In genomic region chr16:10923650-10924214, GRCh38 we compare ENCODE assay signal across 15 cellular contexts. TPM values are rescaled to one million over a fixed set of nuclear protein-coding genes. Genes with fewer than 3 reads are reported as not detected.
A peak's percentile ranks its signal among the peaks of the same experiment; 100 is the strongest.
DNase-seq lines count a peak whose midpoint lies in the region; ATAC-seq and TF ChIP-seq lines count a peak whose summit lies in the region.
"Had no signal": no experiment of that assay in that cellular context is flagged by ENCODE, and none has a peak within 500 bp of the region (broad histone marks: within the 10 kb centered on the region; RNA-seq: fewer than 3 reads in every experiment).

No MANE protein-coding gene starts in this region.

- H3K36me3 ChIP-seq in right lobe of liver: peaks cover 0 to 13% (median 0%) of the 10 kb centered on the region in 4 donors
- H3K36me3 ChIP-seq in spleen: peaks cover 6 to 100% (median 67%) of the 10 kb centered on the region in 6 donors
- peaks cover 5 to 22% of the 10 kb centered on the region in 2 experiments for H3K36me3 ChIP-seq in SK-N-SH (replicated peaks in 1 of 2; ENCODE audit: control insufficient read depth in 1 of 2, insufficient read depth in 2 of 2, low read length in 1 of 2)

- no peak for TF ChIP-seq RAD21 in SK-N-SH (IDR thresholded peaks at IDR 0.05; ENCODE audit: low read length)

- peak; percentile 15 for TF ChIP-seq POLR2A in right lobe of liver (IDR thresholded peaks at IDR 0.05)
- no peak for TF ChIP-seq POLR2A in spleen (IDR thresholded peaks at IDR 0.05)

- intact Hi-C loops in Calu3 (cut with micrococcal nuclease; ENCODE audit: unreplicated experiment): no loop called here
- intact Hi-C loops in right lobe of liver (cut with DNase I): loop anchor here in 1 of 2 donors (5.0 kb wide), 1 partner anchor 186 kb away; no protein-coding TSS in a partner anchor
- intact Hi-C loops in spleen (cut with DNase I; ENCODE audit: low total_unique reads): no loop called here
- intact Hi-C loops in activated CD4-positive, alpha-beta memory T cell treated with anti-CD3 and anti-CD28 coated beads for 36 hours (cut with micrococcal nuclease): no loop called here

- no TSS peak for BruUV-seq in Calu3 (replicated peaks; lab: Mats Ljungman, UMichigan)

- no peaks in the 10 kb centered on the region for H3K9me2 ChIP-seq in SK-N-SH

- no peaks in the 10 kb centered on the region for H3K4me1 Mint-ChIP-seq in Calu3 (ENCODE audit: low read depth, unreplicated experiment)
- peaks cover 2% of the 10 kb centered on the region for H3K4me1 Mint-ChIP-seq in activated CD4-positive, alpha-beta memory T cell treated with anti-CD3 and anti-CD28 coated beads for 36 hours (ENCODE audit: low read depth)

- CTCF ChIA-PET in Calu3 (lab: Charles Lee) (no interaction called here), SK-N-SH (lab: Yijun Ruan, JAX) (no interaction called here)
- CTCF ChIA-PET in activated CD4-positive, alpha-beta memory T cell treated with anti-CD3 and anti-CD28 coated beads for 36 hours (lab: Charles Lee): interaction anchor here (1.1 kb wide), 1 partner anchor 13 kb away, joined by 3 read pairs; no protein-coding TSS in a partner anchor

- 19% methylated on average over 7 of the region's 14 CpGs for WGBS in right lobe of liver (ENCODE audit: insufficient coverage, low coverage, low lambda C conversion rate, missing lambda C conversion rate)
- 62 to 83% (median 77%) methylated on average over 13 to 14 of the region's 14 CpGs for WGBS in spleen, 5 donors
- 90% methylated on average over 7 of the region's 14 CpGs for WGBS in SK-N-SH (ENCODE audit: low lambda C conversion rate)

- H3K4me1 ChIP-seq in right lobe of liver: peaks cover 0 to 73% (median 35%) of the 10 kb centered on the region in 4 donors
- H3K4me1 ChIP-seq in spleen: peaks cover 5 to 53% (median 25%) of the 10 kb centered on the region in 6 donors
- peaks cover 0 to 7% of the 10 kb centered on the region in 2 experiments; a peak in 1 of 4 replicates for H3K4me1 ChIP-seq in SK-N-SH (ENCODE audit: control insufficient read depth in 1 of 2, insufficient read depth in 2 of 2, low read depth in 1 of 2, low read length in 1 of 2)

- H3K4me2 ChIP-seq in SK-N-SH: no peak overlapping the region
- H3K4me2 ChIP-seq: smooth muscle cell had no signal

- peak; percentile 70 to 84 (median 80) for ATAC-seq in right lobe of liver

- peak overlapping the region; percentile 83 to 89 for H3K27ac ChIP-seq in coronary artery
- H3K27ac ChIP-seq in right lobe of liver: peak overlapping the region; percentile 40 to 79 (median 61)
- H3K27ac ChIP-seq in spleen: peak overlapping the region in 5 of 8 donors; percentile 8 to 76 (median 23)
- H3K27ac ChIP-seq in SK-N-SH (ENCODE audit: low read depth in 2 of 2, low read length in 1 of 2): no peak overlapping the region

- peaks cover 5% of the 10 kb centered on the region for H3F3A ChIP-seq in SK-N-SH (replicated peaks; ENCODE audit: insufficient read depth)

- H3K4me3 ChIP-seq in coronary artery: no peak overlapping the region
- H3K4me3 ChIP-seq in right lobe of liver: peak overlapping the region in 1 of 3 donors; percentile 10
- no peak overlapping the region for H3K4me3 ChIP-seq in spleen
- H3K4me3 ChIP-seq in SK-N-SH (ENCODE audit: low read depth in 2 of 2, low read length in 1 of 2): no peak overlapping the region
- H3K4me3 ChIP-seq: smooth muscle cell had no signal

- H3K9ac ChIP-seq in SK-N-SH: no peak overlapping the region

- DNase-seq in Calu3 (no peak), coronary artery (ENCODE audit: low spot score) (peak; percentile 89), right lobe of liver (peak; percentile 91 to 98 (median 95)), spleen (peak; percentile 79), KG1 (lab: John Stamatoyannopoulos, UW) (no peak), SK-N-SH (no peak), SKM-1 (lab: John Stamatoyannopoulos, UW; ENCODE audit: unreplicated experiment) (no peak)
- DNase-seq in activated CD4-positive, alpha-beta memory T cell treated with anti-CD3 and anti-CD28 coated beads for 36 hours: no peak
- DNase-seq: activated CD4-positive, CD25-positive, alpha-beta regulatory T cell treated with anti-CD3 and anti-CD28 coated beads, Interleukin-2, amount 50 U/mL, for 72 hours; activated T-cell treated with anti-CD3 and anti-CD28 coated beads, Interleukin-2, amount 50 U/mL, for 48 hours; EL; HFFc6; NCI-H1436 had no signal

- H3K36me3 Mint-ChIP-seq in Calu3 (ENCODE audit: insufficient read depth, unreplicated experiment): peaks cover 26% of the 10 kb centered on the region
- peaks cover 28% of the 10 kb centered on the region for H3K36me3 Mint-ChIP-seq in activated CD4-positive, alpha-beta memory T cell treated with anti-CD3 and anti-CD28 coated beads for 36 hours

- H2AFZ ChIP-seq in SK-N-SH (ENCODE audit: low read depth): no peak overlapping the region

- H3K27me3 ChIP-seq in right lobe of liver (no peaks in the 10 kb centered on the region), spleen (replicated peaks in 1 of 7) (no peaks in the 10 kb centered on the region), SK-N-SH (ENCODE audit: insufficient read depth) (no peaks in the 10 kb centered on the region)

- TF ChIP-seq CTCF in Calu3 (IDR thresholded peaks at IDR 0.05; ENCODE audit: unreplicated experiment) (no peak), coronary artery (IDR thresholded peaks at IDR 0.05) (no peak), right lobe of liver (IDR thresholded peaks at IDR 0.05) (no peak), spleen (IDR thresholded peaks at IDR 0.05 in 8 of 11, conservative IDR thresholded peaks at IDR 0.05 in 3 of 11) (no peak), SK-N-SH (IDR thresholded peaks at IDR 0.05) (no peak)

- POLR2A ChIA-PET in SK-N-SH (lab: Yijun Ruan, JAX): no interaction called here
- POLR2A ChIA-PET in activated CD4-positive, alpha-beta memory T cell treated with anti-CD3 and anti-CD28 coated beads for 36 hours (lab: Charles Lee): no interaction called here

- no peaks in the 10 kb centered on the region for H4K20me1 ChIP-seq in SK-N-SH (ENCODE audit: insufficient read depth)

- H3K79me2 ChIP-seq in SK-N-SH (ENCODE audit: insufficient read depth): no peaks in the 10 kb centered on the region

- no peaks in the 10 kb centered on the region for H3K9me3 Mint-ChIP-seq in Calu3 (ENCODE audit: low read depth, unreplicated experiment)
- H3K9me3 Mint-ChIP-seq in activated CD4-positive, alpha-beta memory T cell treated with anti-CD3 and anti-CD28 coated beads for 36 hours: no peaks in the 10 kb centered on the region
- H3K9me3 Mint-ChIP-seq: HFFc6 had no signal

- H3K4me3 Mint-ChIP-seq in Calu3 (ENCODE audit: low read depth, unreplicated experiment): no peak overlapping the region
- H3K4me3 Mint-ChIP-seq in activated CD4-positive, alpha-beta memory T cell treated with anti-CD3 and anti-CD28 coated beads for 36 hours: no peak overlapping the region
- H3K4me3 Mint-ChIP-seq: HFFc6 had no signal

- no peak for TF ChIP-seq EP300 in SK-N-SH (IDR thresholded peaks at IDR 0.05; ENCODE audit: borderline replicate concordance in 1 of 2, low read depth in 1 of 2, low read length in 1 of 2)

- H3K27me3 Mint-ChIP-seq in Calu3 (ENCODE audit: unreplicated experiment): no peaks in the 10 kb centered on the region
- no peaks in the 10 kb centered on the region for H3K27me3 Mint-ChIP-seq in activated CD4-positive, alpha-beta memory T cell treated with anti-CD3 and anti-CD28 coated beads for 36 hours

- H3K27ac Mint-ChIP-seq in Calu3 (ENCODE audit: unreplicated experiment): peak overlapping the region; percentile 7
- H3K27ac Mint-ChIP-seq in activated CD4-positive, alpha-beta memory T cell treated with anti-CD3 and anti-CD28 coated beads for 36 hours: no peak overlapping the region
- H3K27ac Mint-ChIP-seq: HFFc6 had no signal

- H3K9me3 ChIP-seq in right lobe of liver (no peaks in the 10 kb centered on the region), spleen (no peaks in the 10 kb centered on the region), SK-N-SH (no peaks in the 10 kb centered on the region)

RNA-seq across cellular contexts. Expression of gene DEXI, which starts 18.5 kb away (rescaled TPM):
- 32.3 and 40.3 TPM in 2 replicates for total RNA-seq in Calu3 (2022)
- 10 to 100 TPM; 35.8 to 93.8 (median 54.1) TPM for total RNA-seq in right lobe of liver
- 10 to 100 TPM; 25.4 to 81.5 (median 36.8) TPM for total RNA-seq in spleen
- 10 to 100 TPM; 14.9 to 29.0 (median 21.5) TPM for polyA plus RNA-seq in spleen
- polyA plus RNA-seq in SK-N-SH (2012; rRNA removed): 48.2 and 55.5 TPM in 2 replicates
- polyA plus RNA-seq in SK-N-SH (2012; cell fraction: cytosol; rRNA removed): 37.8 and 49.5 TPM in 2 replicates
- 27.7 and 34.0 TPM in 2 replicates for polyA plus RNA-seq in SK-N-SH (2012; cell fraction: nucleus; rRNA removed)
- 10 to 100 TPM; 35.1 to 38.2 TPM for total RNA-seq in activated CD4-positive, alpha-beta memory T cell treated with anti-CD3 and anti-CD28 coated beads for 36 hours

RNA-seq across cellular contexts. Expression of gene CLEC16A, which starts 20.6 kb away (rescaled TPM):
- 33.0 and 37.5 TPM in 2 replicates for total RNA-seq in Calu3 (2022)
- total RNA-seq in right lobe of liver: 10 to 100 TPM; 15.2 to 25.9 (median 19.8) TPM
- total RNA-seq in spleen: 10 to 100 TPM; 32.1 to 54.6 (median 43.8) TPM
- polyA plus RNA-seq in spleen: 10 to 100 TPM in 1 of 3 donors, 1 to 10 TPM in 2; 7.3 to 15.9 (median 8.2) TPM
- polyA plus RNA-seq in SK-N-SH (2012; rRNA removed): 9.2 and 13.7 TPM in 2 replicates
- 9.3 and 12.0 TPM in 2 replicates for polyA plus RNA-seq in SK-N-SH (2012; cell fraction: cytosol; rRNA removed)
- 22.7 and 22.9 TPM in 2 replicates for polyA plus RNA-seq in SK-N-SH (2012; cell fraction: nucleus; rRNA removed)
- 10 to 100 TPM; 25.5 to 26.7 TPM for total RNA-seq in activated CD4-positive, alpha-beta memory T cell treated with anti-CD3 and anti-CD28 coated beads for 36 hours

RNA-seq across cellular contexts. Expression of gene CIITA, which starts 46.7 kb away (rescaled TPM):
- total RNA-seq in Calu3 (2022): 16.3 and 22.4 TPM in 2 replicates
- total RNA-seq in right lobe of liver: 1 to 10 TPM in 5 of 6 experiments, under 1 TPM in 1; 0.95 to 6.4 (median 3.3) TPM
- total RNA-seq in spleen: 100 to 1,000 TPM in 6 of 7 donors, 10 to 100 TPM in 1; 88.0 to 179 (median 143) TPM
- polyA plus RNA-seq in spleen: 10 to 100 TPM; 67.0 to 93.6 (median 81.8) TPM
- polyA plus RNA-seq in SK-N-SH (2012; rRNA removed): 0.15 and 0.23 TPM in 2 replicates
- 0.09 and 0.19 TPM in 2 replicates for polyA plus RNA-seq in SK-N-SH (2012; cell fraction: cytosol; rRNA removed)
- 0.68 and 1.0 TPM in 2 replicates for polyA plus RNA-seq in SK-N-SH (2012; cell fraction: nucleus; rRNA removed)
- total RNA-seq in activated CD4-positive, alpha-beta memory T cell treated with anti-CD3 and anti-CD28 coated beads for 36 hours: 1 to 10 TPM; 1.8 to 3.2 TPM
- total RNA-seq: endothelial cell of umbilical vein, smooth muscle cell had no signal
- polyA plus RNA-seq: endothelial cell of umbilical vein had no signal

Comparison
In these comparisons a context has a peak if more than half of its experiments do, and no peak if none do; other contexts are left out.
1. DNase-seq: peak in coronary artery (single experiment), right lobe of liver (3 of 3) and spleen (single experiment); none in Calu3 (single experiment), KG1 (single experiment), SK-N-SH (single experiment), SKM-1 (single experiment) and activated CD4-positive, alpha-beta memory T cell treated with anti-CD3 and anti-CD28 coated beads for 36 hours (single experiment).
2. H3K27ac ChIP-seq: peak in coronary artery (2 of 2), right lobe of liver (3 of 3) and spleen (5 of 8); none in SK-N-SH (0 of 2).